In the genomic region with DNA sequence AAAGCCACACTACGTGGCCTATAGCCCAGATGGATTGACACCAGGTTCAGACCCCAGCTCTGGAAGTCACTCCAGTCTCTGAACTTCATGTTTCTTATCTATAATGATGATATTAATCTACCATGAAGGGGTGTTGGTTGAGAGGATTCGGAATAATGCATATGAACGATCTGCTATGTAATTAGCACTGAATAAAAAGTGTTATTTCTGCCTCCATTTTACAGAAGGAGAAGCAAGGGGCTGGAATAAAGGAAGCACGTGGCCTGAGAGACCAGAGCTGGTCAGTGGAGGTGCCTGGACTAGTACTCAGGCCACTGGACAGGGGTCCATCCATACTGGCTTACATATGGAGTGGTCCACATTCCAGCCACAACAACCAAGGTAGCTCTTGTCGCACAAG, we compare ENCODE assay signal across 6 cellular contexts.
"Had no signal": no experiment of that assay in that cellular context is flagged by ENCODE, and none has a peak within 500 bp of the region (broad histone marks: within the 10 kb centered on the region; RNA-seq: fewer than 3 reads in every experiment).

No MANE protein-coding gene starts in this region.

- H3K27ac ChIP-seq: HL-60 had no signal

- DNase-seq: IMR-90, KBM-7, KG1 had no signal

- H3K4me3 ChIP-seq: K562 had no signal

- ATAC-seq: HepG2, K562 had no signal
